8 cellular contexts compared by ENCODE assay signal in genomic region chr13:44972956-44973581, GRCh38. TPM values are rescaled to one million over a fixed set of nuclear protein-coding genes. Genes with fewer than 3 reads are reported as not detected.
A peak's percentile ranks its signal among the peaks of the same experiment; 100 is the strongest.
DNase-seq lines count a peak whose midpoint lies in the region; ATAC-seq and TF ChIP-seq lines count a peak whose summit lies in the region.

No MANE protein-coding gene starts in this region.

- H3K4me2 ChIP-seq in fibroblast of lung (ENCODE audit: extremely low read depth, insufficient read depth, low read length): no peak overlapping the region

- peaks cover 0 to 39% (median 3%) of the 10 kb centered on the region in 9 donors for H3K36me3 ChIP-seq in heart right ventricle
- H3K36me3 ChIP-seq in Panc1 (ENCODE audit: control insufficient read depth, insufficient read depth, low read length): 0 out of 2 replicates have a peak, but pooled peaks cover under 1% of the 10 kb centered on the region
- peaks cover 3% of the 10 kb centered on the region for H3K36me3 ChIP-seq in fibroblast of lung (ENCODE audit: control insufficient read depth, insufficient read depth, low read length)

- H3K27ac ChIP-seq in heart right ventricle: no peak overlapping the region
- no peak overlapping the region for H3K27ac ChIP-seq in Panc1 (ENCODE audit: low read length)
- no peak overlapping the region for H3K27ac ChIP-seq in fibroblast of lung (ENCODE audit: insufficient read depth, low read length)

- no peaks in the 10 kb centered on the region for H3K27me3 ChIP-seq in heart right ventricle
- H3K27me3 ChIP-seq in Panc1 (ENCODE audit: control insufficient read depth, insufficient read depth, low read length): no peaks in the 10 kb centered on the region
- no peaks in the 10 kb centered on the region for H3K27me3 ChIP-seq in fibroblast of lung (ENCODE audit: control insufficient read depth, insufficient read depth, low read length)

- no TSS peak for BruUV-seq in Panc1 (replicated peaks; lab: Mats Ljungman, UMichigan)

- no peak overlapping the region for H3K9ac ChIP-seq in fibroblast of lung (ENCODE audit: insufficient read depth, low read length)

- TF ChIP-seq CTCF in heart right ventricle (IDR thresholded peaks at IDR 0.05) (peak; percentile 34 to 71 (median 64)), Panc1 (IDR thresholded peaks at IDR 0.05) (peak; percentile 61; the same call in 1 of the 2 replicates), fibroblast of lung (conservative IDR thresholded peaks at IDR 0.05 in 1 of 2, IDR thresholded peaks at IDR 0.05 in 1 of 2; ENCODE audit: low read depth in 1 of 2, low read length in 2 of 2) (peak in 1 of 2 donors; percentile 41), omental fat pad (IDR thresholded peaks at IDR 0.05) (no peak)

- H3K9me3 ChIP-seq in heart right ventricle (no peaks in the 10 kb centered on the region), Panc1 (ENCODE audit: control insufficient read depth, insufficient read depth, low read depth, low read length) (no peaks in the 10 kb centered on the region), fibroblast of lung (ENCODE audit: control insufficient read depth, insufficient read depth, low read depth, low read length) (no peaks in the 10 kb centered on the region)

- DNase-seq in heart right ventricle: no peak
- DNase-seq in Right ventricle myocardium superior: no peak
- no peak for DNase-seq in Panc1 (ENCODE audit: low read depth, low spot score)
- peak; percentile 41 to 54 for DNase-seq in fibroblast of lung (ENCODE audit: low read depth in 2 of 2)
- DNase-seq in stromal cell of bone marrow (ENCODE audit: low read depth): peak; percentile 22
- DNase-seq in omental fat pad (ENCODE audit: low spot score): no peak
- DNase-seq in SKM-1 treated with dmso at 0.1 percent for 144 hours (lab: John Stamatoyannopoulos, UW; ENCODE audit: unreplicated experiment): no peak

- ATAC-seq in heart right ventricle (no peak), Right ventricle myocardium superior (ENCODE audit: poor library complexity) (no peak), Panc1 (no peak), omental fat pad (ENCODE audit: low FRiP score) (no peak), HG03139 (IDR thresholded peaks at IDR 0.05; ENCODE audit: unreplicated experiment) (no peak)

- H2AFZ ChIP-seq in fibroblast of lung (ENCODE audit: low read length): no peak overlapping the region

- in situ Hi-C loops in Panc1 (cut with HindIII; ENCODE audit: low pct_unique_long_range_greater_than_20kb, low sequenced_read_pairs): no loop called here

- intact Hi-C loops in heart right ventricle (cut with DNase I) (loop anchor here in 7 of 10 donors (5.0 to 10.0 kb wide), 8 partner anchors 56 to 1068 kb away; partner anchors contain the start of gene TSC22D1 (in 3 of the 7)), Right ventricle myocardium superior (cut with DNase I) (no loop called here), Panc1 (cut with micrococcal nuclease; ENCODE audit: unreplicated experiment) (no loop called here)

- H3K4me1 ChIP-seq in heart right ventricle: peaks cover 0 to 24% (median 6%) of the 10 kb centered on the region in 9 donors
- peaks cover 5% of the 10 kb centered on the region; the same call in 1 of the 2 replicates for H3K4me1 ChIP-seq in Panc1 (ENCODE audit: control insufficient read depth, insufficient read depth, low read length)
- H3K4me1 ChIP-seq in fibroblast of lung (ENCODE audit: control insufficient read depth, extremely low read depth, insufficient read depth, low read length): peaks cover 7% of the 10 kb centered on the region

- H3K79me2 ChIP-seq in fibroblast of lung (ENCODE audit: control insufficient read depth, insufficient read depth, low read length): no peaks in the 10 kb centered on the region

- 5 to 10% methylated on average over 3 of the region's 3 CpGs for WGBS in heart right ventricle, 2 donors

- H3K4me3 ChIP-seq in heart right ventricle (no peak overlapping the region), Panc1 (ENCODE audit: low read depth in 2 of 2, low read length in 2 of 2) (no peak overlapping the region), fibroblast of lung (replicated peaks in 1 of 4; ENCODE audit: control extremely low read depth in 1 of 4, insufficient read depth in 1 of 4, low read depth in 3 of 4, low read length in 4 of 4) (no peak overlapping the region)

- CTCF ChIA-PET in Panc1 (lab: Charles Lee): no interaction called here

- no peaks in the 10 kb centered on the region for H4K20me1 ChIP-seq in fibroblast of lung (ENCODE audit: control insufficient read depth, extremely low read depth, insufficient read depth, low read length)

- POLR2A ChIA-PET in Panc1 (lab: Charles Lee): no interaction called here

RNA-seq across cellular contexts. Expression of gene NUFIP1, which starts 16.2 kb away (rescaled TPM):
- 1 to 10 TPM; 2.3 to 5.0 (median 3.2) TPM for total RNA-seq in heart right ventricle
- polyA plus RNA-seq in heart right ventricle: 1 to 10 TPM; 1.5 to 2.0 TPM
- 2.6 TPM for total RNA-seq in Right ventricle myocardium superior
- 6.6 TPM for total RNA-seq in Panc1 (2021; ENCODE audit: unreplicated experiment)
- 3.7 TPM for polyA plus RNA-seq in Panc1 (2012; ENCODE audit: insufficient read length)
- total RNA-seq in fibroblast of lung: 3.3 and 3.5 TPM in 2 replicates
- polyA plus RNA-seq in fibroblast of lung: 5.3 and 7.3 TPM in 2 replicates
- 4.8 and 7.1 TPM in 2 replicates for polyA plus RNA-seq in fibroblast of lung (2012)
- polyA minus RNA-seq in fibroblast of lung (ENCODE audit: low replicate concordance): 1.4 and 1.5 TPM in 2 replicates
- total RNA-seq in omental fat pad: 1 to 10 TPM; 1.9 to 8.0 (median 2.5) TPM

RNA-seq across cellular contexts. Expression of gene GPALPP1, which starts 16.3 kb away (rescaled TPM):
- total RNA-seq in heart right ventricle (10 to 100 TPM; 10.9 to 16.5 (median 13.0) TPM), Right ventricle myocardium superior (9.4 TPM), Panc1 (2021; ENCODE audit: unreplicated experiment) (13.5 TPM), fibroblast of lung (22.1 and 37.7 TPM in 2 replicates), omental fat pad (10 to 100 TPM; 14.4 to 21.4 (median 17.6) TPM)
- polyA plus RNA-seq in heart right ventricle (1 to 10 TPM; 5.7 to 6.7 TPM), fibroblast of lung (21.3 and 21.7 TPM in 2 replicates)
- 8.3 TPM for polyA plus RNA-seq in Panc1 (2012; ENCODE audit: insufficient read length)
- 17.8 and 18.9 TPM in 2 replicates for polyA plus RNA-seq in fibroblast of lung (2012)
- 2.8 and 4.5 TPM in 2 replicates for polyA minus RNA-seq in fibroblast of lung (ENCODE audit: low replicate concordance)

Comparison
In these comparisons a context has a peak if more than half of its experiments do, and no peak if none do; other contexts are left out.
1. intact Hi-C loops: an anchor here in heart right ventricle (5.0 to 10.0 kb wide); none called in Right ventricle myocardium superior and Panc1.
2. DNase-seq: peak in fibroblast of lung (2 of 2) and stromal cell of bone marrow (single experiment); none in heart right ventricle (0 of 2), Right ventricle myocardium superior (single experiment), Panc1 (single experiment), omental fat pad (single experiment) and SKM-1 treated with dmso at 0.1 percent for 144 hours (single experiment).
3. CTCF ChIP-seq: peak in heart right ventricle (9 of 9) and Panc1 (single experiment); none in omental fat pad (0 of 3).